11 cellular contexts compared by ENCODE assay signal in the genomic region with DNA sequence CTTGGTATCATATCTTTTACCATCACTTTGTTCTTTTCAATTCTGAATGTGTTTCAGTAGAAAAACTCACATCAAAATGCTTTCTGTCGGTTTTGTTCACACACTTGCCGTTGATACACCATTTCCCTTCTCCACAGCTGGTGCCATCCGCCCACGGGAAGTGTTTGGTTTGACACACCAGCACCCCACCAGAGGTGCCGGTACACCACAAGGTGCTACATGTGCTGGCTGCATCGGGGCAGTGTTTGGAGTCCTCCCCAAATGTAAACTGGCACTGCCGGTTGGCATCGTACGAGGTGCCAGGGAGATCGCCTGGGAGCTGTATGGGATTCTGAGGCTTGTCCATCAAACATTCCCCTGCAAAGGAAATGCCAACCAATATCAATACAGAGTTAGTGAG. TPM values are rescaled to one million over a fixed set of nuclear protein-coding genes. Genes with fewer than 3 reads are reported as not detected.
DNase-seq lines count a peak whose midpoint lies in the region; ATAC-seq and TF ChIP-seq lines count a peak whose summit lies in the region.
"Had no signal": no experiment of that assay in that cellular context is flagged by ENCODE, and none has a peak within 500 bp of the region (broad histone marks: within the 10 kb centered on the region; RNA-seq: fewer than 3 reads in every experiment).

No MANE protein-coding gene starts in this region.

- CTCF ChIA-PET in activated CD4-positive, alpha-beta memory T cell treated with anti-CD3 and anti-CD28 coated beads for 36 hours (lab: Charles Lee), result interaction anchor here (1.0 kb wide), 1 partner anchor 10 kb away, joined by 3 read pairs; no protein-coding TSS in a partner anchor

- H3K9me3 ChIP-seq in GM23248 (ENCODE audit: low read depth), result no peaks in the 10 kb centered on the region
- H3K9me3 ChIP-seq: pancreas had no signal

- WGBS in GM23248 (ENCODE audit: low coverage in 1 of 2, low lambda C conversion rate in 2 of 2, missing lambda C conversion rate in 2 of 2), 2 experiments, result 67% methylated on average over 10 of the region's 10 CpGs

- DNase-seq in GM23248 (no peak), left cardiac atrium (peak; percentile 34), GM19238 (ENCODE audit: insufficient read length, low spot score) (no peak), GF-D8 (lab: John Stamatoyannopoulos, UW) (no peak), GM13977 (ENCODE audit: low spot score) (no peak)
- peak; percentile 30 for DNase-seq in activated CD4-positive, alpha-beta memory T cell treated with anti-CD3 and anti-CD28 coated beads for 36 hours
- peak; percentile 27 for DNase-seq in stimulated activated CD8-positive, alpha-beta memory T cell treated with anti-CD3 and anti-CD28 coated beads, Interleukin-12 subunit alpha, Interleukin-12 subunit beta, amount 100 ng/mL, for 4 hours (ENCODE audit: low read depth)
- DNase-seq: activated CD8-positive, alpha-beta memory T cell treated with anti-CD3 and anti-CD28 coated beads for 24 hours; NCI-H1092 treated with DMSO at 0.1 percent for 48 hours had no signal

- H3K27me3 Mint-ChIP-seq in activated CD4-positive, alpha-beta memory T cell treated with anti-CD3 and anti-CD28 coated beads for 36 hours, result peaks cover 42% of the 10 kb centered on the region

- H3K27ac Mint-ChIP-seq in activated CD4-positive, alpha-beta memory T cell treated with anti-CD3 and anti-CD28 coated beads for 36 hours, result no peak overlapping the region

- peak overlapping the region; percentile 95 for H3K4me2 ChIP-seq in GM23248 (ENCODE audit: unreplicated experiment)

- no peaks in the 10 kb centered on the region for H3K27me3 ChIP-seq in GM23248 (replicated peaks; ENCODE audit: insufficient read depth)
- H3K27me3 ChIP-seq: brain microvascular endothelial cell, pancreas had no signal

- no peak overlapping the region for H3K4me3 Mint-ChIP-seq in activated CD4-positive, alpha-beta memory T cell treated with anti-CD3 and anti-CD28 coated beads for 36 hours

- H3K36me3 ChIP-seq in GM23248 (ENCODE audit: low read depth), result peaks cover 63% of the 10 kb centered on the region

- POLR2A ChIA-PET in activated CD4-positive, alpha-beta memory T cell treated with anti-CD3 and anti-CD28 coated beads for 36 hours (lab: Charles Lee), result no interaction called here

- H3K4me1 Mint-ChIP-seq in activated CD4-positive, alpha-beta memory T cell treated with anti-CD3 and anti-CD28 coated beads for 36 hours (ENCODE audit: low read depth), result peaks cover 11% of the 10 kb centered on the region

- peak overlapping the region; percentile 24 for H3K9ac ChIP-seq in GM23248

- no peaks in the 10 kb centered on the region for H3K9me2 ChIP-seq in GM23248 (ENCODE audit: insufficient read depth)

- peaks cover 17% of the 10 kb centered on the region; the same call in 1 of the 2 replicates for H4K20me1 ChIP-seq in GM23248 (ENCODE audit: insufficient read depth)

- no peak for ATAC-seq in left cardiac atrium
- ATAC-seq: pancreas had no signal

- H3K79me2 ChIP-seq in GM23248 (ENCODE audit: insufficient read depth), result peaks cover 46% of the 10 kb centered on the region

- H3K27ac ChIP-seq in GM23248, result peak overlapping the region; percentile 84
- H3K27ac ChIP-seq: brain microvascular endothelial cell, pancreas had no signal

- no peaks in the 10 kb centered on the region for H3K36me3 Mint-ChIP-seq in activated CD4-positive, alpha-beta memory T cell treated with anti-CD3 and anti-CD28 coated beads for 36 hours

- no peak for TF ChIP-seq CTCF in GM13977 (IDR thresholded peaks at IDR 0.05; ENCODE audit: extremely low read depth, insufficient read depth, missing control alignments)

- H3F3A ChIP-seq in GM23248 (ENCODE audit: insufficient read depth), result peaks cover 78% of the 10 kb centered on the region

- H3K4me1 ChIP-seq in GM23248 (ENCODE audit: insufficient read depth), result peaks cover 59% of the 10 kb centered on the region

- H2AFZ ChIP-seq in GM23248, result no peak overlapping the region

- peak overlapping the region; percentile 93 for H3K4me3 ChIP-seq in GM23248
- H3K4me3 ChIP-seq: pancreas had no signal

- intact Hi-C loops in activated CD4-positive, alpha-beta memory T cell treated with anti-CD3 and anti-CD28 coated beads for 36 hours (cut with micrococcal nuclease), result loop anchor here (10.0 kb wide), 1 partner anchor 1675 kb away; no protein-coding TSS in a partner anchor
- intact Hi-C loops in left cardiac atrium (cut with DNase I), result loop anchor here in 1 of 2 donors (5.0 kb wide), 1 partner anchor 63 kb away; no protein-coding TSS in a partner anchor

- no peaks in the 10 kb centered on the region for H3K9me3 Mint-ChIP-seq in activated CD4-positive, alpha-beta memory T cell treated with anti-CD3 and anti-CD28 coated beads for 36 hours

- in situ Hi-C loops in GM23248 (cut with MboI) (loop anchor here (10.0 kb wide), 1 partner anchor 865 kb away; no protein-coding TSS in a partner anchor), GM13977 (cut with MboI; ENCODE audit: low pct_unique_long_range_greater_than_20kb, low sequenced_read_pairs, unreplicated experiment) (loop anchor here (25.0 kb wide), 1 partner anchor 1897 kb away; no protein-coding TSS in a partner anchor)

RNA-seq across cellular contexts. Expression of a gene that starts 5.0 kb away (rescaled TPM):
- 165 and 166 TPM in 2 replicates for total RNA-seq in GM23248 (2014; rRNA removed; shearing (Covaris generic))
- polyA plus RNA-seq in GM23248 (2016; fragmentation: Nextera tagmentation; extraction: Ambion mirVana), result 211 and 214 TPM in 2 replicates
- not detected for total RNA-seq in activated CD4-positive, alpha-beta memory T cell treated with anti-CD3 and anti-CD28 coated beads for 36 hours
- total RNA-seq in left cardiac atrium, result 100 to 1,000 TPM; 139 to 143 TPM

Comparison
In these comparisons a context has a peak if more than half of its experiments do, and no peak if none do; other contexts are left out.
1. DNase-seq: peak in activated CD4-positive, alpha-beta memory T cell treated with anti-CD3 and anti-CD28 coated beads for 36 hours (single experiment), left cardiac atrium (single experiment) and stimulated activated CD8-positive, alpha-beta memory T cell treated with anti-CD3 and anti-CD28 coated beads, Interleukin-12 subunit alpha, Interleukin-12 subunit beta, amount 100 ng/mL, for 4 hours (single experiment); none in GM23248 (single experiment), GM19238 (single experiment), GF-D8 (single experiment) and GM13977 (single experiment).
2. RNA of a gene that starts 5.0 kb away (total RNA-seq): 165 to 166 TPM in GM23248 and 139 to 143 TPM in left cardiac atrium; not detected in activated CD4-positive, alpha-beta memory T cell treated with anti-CD3 and anti-CD28 coated beads for 36 hours; every median in the first group is over 100 times any median in the second.